Comparison of ENCODE assay signal across 10 cellular contexts in the genomic region with DNA sequence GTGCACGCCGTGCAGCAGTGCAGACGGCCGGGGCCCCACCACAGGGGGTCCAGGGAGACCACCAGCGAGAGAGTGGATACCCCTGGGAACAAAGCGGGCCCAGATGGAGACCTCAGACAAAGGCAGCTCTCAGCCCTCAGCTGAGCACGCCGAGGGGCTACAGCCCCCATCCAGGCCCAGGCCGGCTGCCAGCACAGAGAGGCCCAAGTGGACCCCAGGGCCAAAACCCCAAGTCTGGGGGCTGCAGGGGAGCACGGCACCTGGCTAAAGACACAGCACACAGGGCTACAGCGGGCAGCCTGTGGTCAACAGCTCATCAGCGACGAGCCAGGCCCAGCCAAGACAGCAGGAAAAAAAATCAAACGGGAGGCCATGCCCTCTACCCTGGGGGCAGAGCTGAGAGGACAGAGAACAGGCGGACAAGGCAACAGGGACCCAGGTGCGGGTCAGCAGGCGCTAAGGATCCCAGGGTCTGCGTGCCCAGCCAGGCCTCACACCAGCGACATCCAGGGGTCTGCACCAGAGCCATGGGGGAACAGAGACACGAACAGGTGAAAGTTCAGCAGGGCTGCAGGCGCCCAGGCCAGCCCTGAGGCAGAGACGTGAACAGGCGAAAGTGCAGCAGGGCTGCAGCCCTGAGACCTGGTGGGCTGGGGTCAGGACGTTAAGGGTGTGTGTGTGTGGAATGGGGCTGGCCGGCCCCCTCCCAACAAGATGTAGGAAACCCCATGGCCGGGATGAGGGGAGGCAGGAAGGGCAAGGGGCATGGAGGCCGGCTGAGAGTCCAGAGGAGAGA. TPM values are rescaled to one million over a fixed set of nuclear protein-coding genes. Genes with fewer than 3 reads are reported as not detected.
DNase-seq lines count a peak whose midpoint lies in the region; ATAC-seq and TF ChIP-seq lines count a peak whose summit lies in the region.
"Had no signal": no experiment of that assay in that cellular context is flagged by ENCODE, and none has a peak within 500 bp of the region (broad histone marks: within the 10 kb centered on the region; RNA-seq: fewer than 3 reads in every experiment).

No MANE protein-coding gene starts in this region.

- peak overlapping the region; percentile 50 to 86 (median 66) for H3K4me3 Mint-ChIP-seq in naive thymus-derived CD8-positive, alpha-beta T cell

- peaks cover 7 to 29% (median 12%) of the 10 kb centered on the region in 9 donors for H3K9me3 Mint-ChIP-seq in naive thymus-derived CD8-positive, alpha-beta T cell

- H3K4me3 ChIP-seq in dorsolateral prefrontal cortex = peak overlapping the region in 2 of 59 donors; percentile 18 to 24
- H3K4me3 ChIP-seq in transverse colon = no peak overlapping the region

- intact Hi-C loops in dorsolateral prefrontal cortex (cut with DNase I) (no loop called here), transverse colon (cut with DNase I; ENCODE audit: low total_unique reads) (no loop called here)

- H3K27me3 Mint-ChIP-seq in naive thymus-derived CD8-positive, alpha-beta T cell = no peaks in the 10 kb centered on the region

- H3K36me3 Mint-ChIP-seq in naive thymus-derived CD8-positive, alpha-beta T cell = peaks cover 17 to 58% (median 17%) of the 10 kb centered on the region in 3 donors

- 87 to 93% methylated on average over 6 to 27 of the region's 27 CpGs for WGBS in transverse colon (ENCODE audit: low coverage in 1 of 2), 2 donors

- peaks cover 15 to 28% (median 19%) of the 10 kb centered on the region in 4 donors for H3K4me1 ChIP-seq in transverse colon

- no peak for TF ChIP-seq CTCF in dorsolateral prefrontal cortex (IDR thresholded peaks at IDR 0.05 in 54 of 56, conservative IDR thresholded peaks at IDR 0.05 in 2 of 56; ENCODE audit: low read depth in 1 of 56, partially characterized antibody in 56 of 56)
- TF ChIP-seq CTCF in transverse colon (IDR thresholded peaks at IDR 0.05) = no peak

- DNase-seq in activated T-cell treated with anti-CD3 and anti-CD28 coated beads, Interleukin-2, amount 50 U/mL, for 1 hour = peak; percentile 18
- DNase-seq in activated T-cell treated with anti-CD3 and anti-CD28 coated beads, Interleukin-2, amount 50 U/mL, for 48 hours = no peak
- DNase-seq in dorsolateral prefrontal cortex (peak in 3 of 10 donors; percentile 23 to 34 (median 32)), transverse colon (peak; percentile 7), NCI-H774 (lab: John Stamatoyannopoulos, UW) (no peak), OCI-M2 (lab: John Stamatoyannopoulos, UW; ENCODE audit: unreplicated experiment) (no peak)
- peak in 2 of 10 donors; percentile 15 to 45 for DNase-seq in naive thymus-derived CD8-positive, alpha-beta T cell
- no peak for DNase-seq in stimulated activated CD4-positive, alpha-beta T cell treated with anti-CD3 and anti-CD28 coated beads, Interleukin-4, amount 100 ng/mL, for 1 hour
- DNase-seq: activated CD4-positive, CD25-positive, alpha-beta regulatory T cell; stimulated activated CD4-positive, alpha-beta T cell treated with anti-CD3 and anti-CD28 coated beads, Interleukin-12 subunit alpha, Interleukin-12 subunit beta, amount 100 ng/mL, for 4 hours had no signal

- no peaks in the 10 kb centered on the region for H3K36me3 ChIP-seq in transverse colon

- POLR2A ChIA-PET in naive thymus-derived CD8-positive, alpha-beta T cell (lab: Charles Lee) = interaction anchor here (0.7 kb wide), 1 partner anchor 24 kb away, joined by 3 read pairs; no protein-coding TSS in a partner anchor

- H3K4me1 Mint-ChIP-seq in naive thymus-derived CD8-positive, alpha-beta T cell = peaks cover 58 to 82% (median 82%) of the 10 kb centered on the region in 4 donors

- H3K27me3 ChIP-seq in dorsolateral prefrontal cortex = no peaks in the 10 kb centered on the region
- H3K27me3 ChIP-seq in transverse colon = no peaks in the 10 kb centered on the region

- H3K27ac ChIP-seq in dorsolateral prefrontal cortex (peak overlapping the region in 58 of 59 donors; percentile 6 to 90 (median 72)), transverse colon (peak overlapping the region; percentile 50 to 65 (median 62))

- TF ChIP-seq EP300 in transverse colon (IDR thresholded peaks at IDR 0.05; ENCODE audit: low read depth) = no peak

- in situ Hi-C loops in transverse colon (cut with MboI; ENCODE audit: low pct_ligation_motif_present in 1 of 4, low pct_unique_long_range_greater_than_20kb in 1 of 4, low sequenced_read_pairs in 3 of 4) = no loop called here

- TF ChIP-seq POLR2A in transverse colon (IDR thresholded peaks at IDR 0.05) = no peak

- H3K27ac Mint-ChIP-seq in naive thymus-derived CD8-positive, alpha-beta T cell = peak overlapping the region; percentile 74 to 98 (median 91)

- H3K9me3 ChIP-seq in transverse colon = peaks cover 0 to 4% of the 10 kb centered on the region in 2 donors

- no peak for ATAC-seq in naive thymus-derived CD8-positive, alpha-beta T cell

RNA-seq across cellular contexts. Expression of gene RASA3, which starts 34.3 kb away (rescaled TPM):
- 10 to 100 TPM; 31.0 to 93.4 (median 44.7) TPM for total RNA-seq in dorsolateral prefrontal cortex
- 100 to 1,000 TPM; 194 to 196 TPM for total RNA-seq in naive thymus-derived CD8-positive, alpha-beta T cell
- polyA plus RNA-seq in naive thymus-derived CD8-positive, alpha-beta T cell = 100 to 1,000 TPM in 2 of 3 donors, 10 to 100 TPM in 1; 62.2 to 169 (median 105) TPM
- total RNA-seq in transverse colon = 10 to 100 TPM in 1 of 4 donors, 1 to 10 TPM in 3; 4.4 to 15.6 (median 8.5) TPM

Comparison
In these comparisons a context has a peak if more than half of its experiments do, and no peak if none do; other contexts are left out.
1. DNase-seq: peak in activated T-cell treated with anti-CD3 and anti-CD28 coated beads, Interleukin-2, amount 50 U/mL, for 1 hour (single experiment) and transverse colon (single experiment); none in activated T-cell treated with anti-CD3 and anti-CD28 coated beads, Interleukin-2, amount 50 U/mL, for 48 hours (0 of 2), NCI-H774 (single experiment), stimulated activated CD4-positive, alpha-beta T cell treated with anti-CD3 and anti-CD28 coated beads, Interleukin-4, amount 100 ng/mL, for 1 hour (single experiment) and OCI-M2 (single experiment).